8 cellular contexts compared by ENCODE assay signal in the genomic region with DNA sequence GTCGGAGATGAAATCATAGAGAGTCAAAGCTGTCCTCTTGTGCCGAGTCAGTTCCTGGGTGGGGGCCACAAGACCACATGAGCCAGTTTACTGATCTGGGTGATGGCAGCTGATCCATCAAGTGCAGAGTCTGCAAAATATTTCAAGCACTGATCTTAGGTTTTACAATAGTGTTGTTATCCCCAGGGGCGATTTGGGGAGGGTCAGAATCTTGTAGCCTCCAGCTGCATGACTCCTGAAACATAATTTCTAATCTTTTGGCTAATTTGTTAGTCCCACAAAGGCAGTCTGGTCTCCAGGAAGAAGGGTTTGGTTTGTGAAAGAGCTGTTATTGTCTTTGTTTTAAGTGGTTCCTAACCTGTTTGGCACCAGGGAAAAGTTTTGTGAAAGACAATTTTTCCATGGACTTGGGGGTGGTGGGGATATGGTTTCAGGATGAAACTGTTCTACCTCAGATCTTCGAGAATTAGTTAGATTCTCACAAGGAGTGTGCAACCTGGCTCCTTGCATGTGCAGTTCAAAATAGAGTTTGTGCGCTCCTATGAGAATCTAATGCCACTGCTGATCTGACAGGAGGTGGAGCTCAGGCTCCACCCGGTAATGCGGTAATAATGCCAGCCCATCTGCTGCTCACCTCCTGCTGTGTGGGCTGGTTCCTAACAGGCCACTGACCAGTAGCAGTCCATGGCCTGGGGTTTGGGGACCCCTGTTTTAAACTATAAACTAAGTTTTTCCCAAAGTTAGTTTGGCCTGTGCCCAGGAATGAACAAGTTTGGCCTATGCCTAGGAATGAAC. TPM values are rescaled to one million over a fixed set of nuclear protein-coding genes. Genes with fewer than 3 reads are reported as not detected.
DNase-seq lines count a peak whose midpoint lies in the region; ATAC-seq, FAIRE-seq and TF ChIP-seq lines count a peak whose summit lies in the region.

No MANE protein-coding gene starts in this region.

- intact Hi-C loops in Calu3 (cut with micrococcal nuclease; ENCODE audit: unreplicated experiment): no loop called here

- TF ChIP-seq CTCF in Calu3 (IDR thresholded peaks at IDR 0.05; ENCODE audit: unreplicated experiment) (no peak), neural crest cell (conservative IDR thresholded peaks at IDR 0.05) (no peak)

- H3K9me3 Mint-ChIP-seq in Calu3 (ENCODE audit: low read depth, unreplicated experiment) (peaks cover 8% of the 10 kb centered on the region), neural crest cell (peaks cover 11% of the 10 kb centered on the region)

- peak; percentile 34 for DNase-seq in Calu3
- peak; percentile 6 for DNase-seq in NCI-H524 treated with DMSO at 0.1 percent for 48 hours (lab: John Stamatoyannopoulos, UW)
- peak; percentile 33 for DNase-seq in glomerular visceral epithelial cell (ENCODE audit: extremely low spot score)
- DNase-seq in neural crest cell (ENCODE audit: low read depth, low spot score): no peak
- no peak for DNase-seq in RCC 7860 (ENCODE audit: low spot score)
- no peak for DNase-seq in NCI-H146 (lab: John Stamatoyannopoulos, UW)

- no peak for ATAC-seq in GM18498 (IDR thresholded peaks at IDR 0.05; ENCODE audit: unreplicated experiment)
- ATAC-seq in HG02759 (IDR thresholded peaks at IDR 0.05; ENCODE audit: unreplicated experiment): no peak

- no TSS peak for BruUV-seq in Calu3 (replicated peaks; lab: Mats Ljungman, UMichigan)

- H3K36me3 Mint-ChIP-seq in Calu3 (ENCODE audit: insufficient read depth, unreplicated experiment) (no peaks in the 10 kb centered on the region), neural crest cell (ENCODE audit: low read depth) (peaks cover 23% of the 10 kb centered on the region)

- CTCF ChIA-PET in Calu3 (lab: Charles Lee): interaction anchor here (1.2 to 2.1 kb wide), 2 partner anchors 30 to 32 kb away, joined by 5 to 8 read pairs; a partner anchor contains a TSS

- H3K4me1 Mint-ChIP-seq in Calu3 (ENCODE audit: low read depth, unreplicated experiment): peaks cover 47% of the 10 kb centered on the region
- peaks cover 16% of the 10 kb centered on the region for H3K4me1 Mint-ChIP-seq in neural crest cell

- H3K4me3 Mint-ChIP-seq in Calu3 (ENCODE audit: low read depth, unreplicated experiment) (peak overlapping the region; percentile 72), neural crest cell (no peak overlapping the region)

- H3K27me3 Mint-ChIP-seq in Calu3 (ENCODE audit: unreplicated experiment) (no peaks in the 10 kb centered on the region), neural crest cell (ENCODE audit: low read depth) (no peaks in the 10 kb centered on the region)

- H3K27ac Mint-ChIP-seq in Calu3 (ENCODE audit: unreplicated experiment): peak overlapping the region; percentile 88
- peak overlapping the region; percentile 85 for H3K27ac Mint-ChIP-seq in neural crest cell (ENCODE audit: unreplicated experiment)

- FAIRE-seq in RCC 7860 (lab: Jason Lieb, UNC): no peak

RNA-seq across cellular contexts. Expression of a gene that starts 29.2 kb away (rescaled TPM):
- total RNA-seq in Calu3 (2022) (59.0 and 60.5 TPM in 2 replicates), neural crest cell (52.1 and 54.4 TPM in 2 replicates)

Comparison
In these comparisons a context has a peak if more than half of its experiments do, and no peak if none do; other contexts are left out.
1. DNase-seq: peak in Calu3 (single experiment), NCI-H524 treated with DMSO at 0.1 percent for 48 hours (single experiment) and glomerular visceral epithelial cell (single experiment); none in neural crest cell (single experiment), RCC 7860 (single experiment) and NCI-H146 (single experiment).